Comparison of ENCODE assay signal across 23 cellular contexts in genomic region chr14:101459392-101459900, GRCh38.
DNase-seq lines count a peak whose midpoint lies in the region; ATAC-seq and TF ChIP-seq lines count a peak whose summit lies in the region.
"Had no signal": no experiment of that assay in that cellular context is flagged by ENCODE, and none has a peak within 500 bp of the region (broad histone marks: within the 10 kb centered on the region; RNA-seq: fewer than 3 reads in every experiment).

No MANE protein-coding gene starts in this region.

- no peaks in the 10 kb centered on the region for H3K36me3 Mint-ChIP-seq in H9 (ENCODE audit: insufficient read depth in 1 of 3, low read depth in 3 of 3)

- H4K5ac ChIP-seq in H9 (ENCODE audit: insufficient read length, low read depth, low read length) = no peak overlapping the region

- H3K56ac ChIP-seq in H9 (ENCODE audit: insufficient read length, low read depth, low read length) = no peak overlapping the region

- no peak overlapping the region for H3K4ac ChIP-seq in H9 (ENCODE audit: low read depth, low read length)

- H3T11ph ChIP-seq in H9 (ENCODE audit: low read length) = no peak overlapping the region

- TF ChIP-seq CTCF in H9 (conservative IDR thresholded peaks at IDR 0.05) = no peak; the same call in 2 of the 3 replicates
- TF ChIP-seq CTCF in coronary artery (IDR thresholded peaks at IDR 0.05) = no peak
- TF ChIP-seq CTCF in prostate gland (IDR thresholded peaks at IDR 0.05) = no peak

- no peaks in the 10 kb centered on the region for H4K20me1 ChIP-seq in H9 (ENCODE audit: control insufficient read depth, insufficient read depth, insufficient read length)

- H3K18ac ChIP-seq in H9 (ENCODE audit: insufficient read length, low read depth, low read length) = no peak overlapping the region

- no peak overlapping the region for H4K8ac ChIP-seq in H9 (replicated peaks; ENCODE audit: insufficient read length, low read depth, low read length)

- no peak overlapping the region for H2BK20ac ChIP-seq in H9 (ENCODE audit: low read depth, low read length, poor library complexity, severe bottlenecking)

- H3K27me3 Mint-ChIP-seq in H9 (ENCODE audit: low read depth) = peaks cover 63% of the 10 kb centered on the region

- no peak overlapping the region for H2BK5ac ChIP-seq in H9 (ENCODE audit: insufficient read length, low read length)

- no peak for ATAC-seq in GM18909 (IDR thresholded peaks at IDR 0.05; ENCODE audit: poor library complexity, unreplicated experiment)
- no peak for ATAC-seq in HG03378 (IDR thresholded peaks at IDR 0.05; ENCODE audit: unreplicated experiment)

- H3K9me3 ChIP-seq in H9 (ENCODE audit: control insufficient read depth, low read depth, low read length) = no peaks in the 10 kb centered on the region
- H3K9me3 ChIP-seq in prostate gland = no peaks in the 10 kb centered on the region
- H3K9me3 ChIP-seq: Caco-2 had no signal

- 100% methylated on average over 2 of the region's 32 CpGs for WGBS in H9 (ENCODE audit: extremely low coverage, insufficient read length, low lambda C conversion rate)
- 17% methylated on average over 32 of the region's 32 CpGs for WGBS in prostate gland

- H3K23ac ChIP-seq in H9 (ENCODE audit: insufficient read length, low read depth, low read length) = no peak overlapping the region

- H2AFZ ChIP-seq in H9 (ENCODE audit: low read length) = no peak overlapping the region

- H3K4me2 ChIP-seq in H9 (ENCODE audit: insufficient read depth, insufficient read length, low read length) = peak overlapping the region; percentile 34

- H3K27ac Mint-ChIP-seq in H9 = no peak overlapping the region
- H3K27ac Mint-ChIP-seq: activated naive CD8-positive, alpha-beta T cell treated with anti-CD3 and anti-CD28 coated beads, Interleukin-2, amount 50 U/mL, for 24 hours; stimulated activated naive CD8-positive, alpha-beta T cell treated with anti-CD3 and anti-CD28 coated beads, Interleukin-15, Interleukin-2, amounts not matched to agents 100 ng/mL and 50 ng/mL, for 24 hours had no signal

- no peak overlapping the region for H3K27ac ChIP-seq in H9 (ENCODE audit: insufficient read length, low read depth, low read length)
- no peak overlapping the region for H3K27ac ChIP-seq in coronary artery
- H3K27ac ChIP-seq in prostate gland = no peak overlapping the region
- H3K27ac ChIP-seq: brain microvascular endothelial cell, dorsolateral prefrontal cortex had no signal

- H3K36me3 ChIP-seq in prostate gland = no peaks in the 10 kb centered on the region
- H3K36me3 ChIP-seq: brain microvascular endothelial cell had no signal

- H3K23me2 ChIP-seq in H9 (ENCODE audit: insufficient read length, low read depth, low read length, poor library complexity, severe bottlenecking) = no peaks in the 10 kb centered on the region

- H3K79me1 ChIP-seq in H9 (ENCODE audit: insufficient read depth, low read depth, low read length, poor library complexity, severe bottlenecking) = no peaks in the 10 kb centered on the region

- TF ChIP-seq POLR2A in prostate gland (IDR thresholded peaks at IDR 0.05) = no peak

- H3K9me3 Mint-ChIP-seq in H9 = no peaks in the 10 kb centered on the region; a peak in 1 of 5 replicates
- H3K9me3 Mint-ChIP-seq: activated naive CD8-positive, alpha-beta T cell treated with anti-CD3 and anti-CD28 coated beads, Interleukin-2, amount 50 U/mL, for 24 hours; stimulated activated naive CD8-positive, alpha-beta T cell treated with anti-CD3 and anti-CD28 coated beads, Interleukin-15, Interleukin-2, amounts not matched to agents 100 ng/mL and 50 ng/mL, for 24 hours had no signal

- peaks cover 41% of the 10 kb centered on the region for H3K27me3 ChIP-seq in H9 (ENCODE audit: insufficient read depth, low read length)
- peaks cover 24% of the 10 kb centered on the region for H3K27me3 ChIP-seq in prostate gland (replicated peaks; ENCODE audit: insufficient read depth)

- H3K4me3 ChIP-seq in coronary artery = peak overlapping the region; percentile 38
- peak overlapping the region; percentile 4 to 15 for H3K4me3 ChIP-seq in prostate gland

- DNase-seq in H9 = peak; percentile 46
- DNase-seq in coronary artery (ENCODE audit: low spot score) = no peak
- DNase-seq in left kidney (ENCODE audit: low read depth, low spot score) = peak; percentile 26
- DNase-seq in prostate gland (ENCODE audit: low spot score) = no peak
- DNase-seq in NCI-H345 treated with DMSO at 0.1 percent for 48 hours (lab: John Stamatoyannopoulos, UW; ENCODE audit: unreplicated experiment) = no peak
- no peak for DNase-seq in GM03348 (ENCODE audit: low spot score)
- DNase-seq: activated naive CD8-positive, alpha-beta T cell treated with anti-CD3 and anti-CD28 coated beads, Interleukin-2, amount 50 U/mL, for 24 hours; AML-193; brain microvascular endothelial cell; Caco-2; EL; glutamatergic neuron; KG1; MV-4-11; NCI-H2029 treated with DMSO at 0.1 percent for 48 hours; NCI-H526 treated with DMSO at 0.1 percent for 48 hours; nucleus accumbens; stimulated activated CD4-positive, alpha-beta T cell treated with anti-CD3 and anti-CD28 coated beads, Interleukin-2, amount 100 ng/mL, for 24 hours; T-helper 2 cell had no signal

- no peak overlapping the region for H2BK120ac ChIP-seq in H9 (ENCODE audit: low read depth, low read length, poor library complexity, severe bottlenecking)

- H2BK12ac ChIP-seq in H9 (ENCODE audit: insufficient read length, low read depth, low read length) = no peak overlapping the region

- no peak overlapping the region for H2BK15ac ChIP-seq in H9 (ENCODE audit: low read depth, low read length)

- H3K9ac ChIP-seq in H9 (ENCODE audit: extremely low read depth, insufficient read length, low read length) = no peak overlapping the region

- intact Hi-C loops in prostate gland (cut with DNase I) = loop anchor here (5.0 kb wide), 1 partner anchor 92 kb away; no protein-coding TSS in a partner anchor

- peaks cover 16 to 21% of the 10 kb centered on the region in 2 experiments for H3K4me1 Mint-ChIP-seq in H9

- no peak overlapping the region for H2AK5ac ChIP-seq in H9 (ENCODE audit: insufficient read length, low read length)

- peak overlapping the region in 1 of 2 experiments; percentile 43; a peak in 2 of 5 replicates for H3K4me3 Mint-ChIP-seq in H9
- H3K4me3 Mint-ChIP-seq: activated naive CD8-positive, alpha-beta T cell treated with anti-CD3 and anti-CD28 coated beads, Interleukin-2, amount 50 U/mL, for 24 hours; stimulated activated naive CD8-positive, alpha-beta T cell treated with anti-CD3 and anti-CD28 coated beads, Interleukin-15, Interleukin-2, amounts not matched to agents 100 ng/mL and 50 ng/mL, for 24 hours had no signal

- H3K4me1 ChIP-seq in H9 (ENCODE audit: insufficient read depth, low read length) = no peaks in the 10 kb centered on the region; the same call in 1 of the 2 replicates
- H3K4me1 ChIP-seq in prostate gland (replicated peaks) = no peaks in the 10 kb centered on the region

- H4K91ac ChIP-seq in H9 (ENCODE audit: insufficient read length, low read depth, low read length) = no peak overlapping the region

- H3K79me2 ChIP-seq in H9 (ENCODE audit: insufficient read depth, low read length) = no peaks in the 10 kb centered on the region

- H3K14ac ChIP-seq in H9 (ENCODE audit: insufficient read depth, low read length) = no peak overlapping the region; the same call in 1 of the 2 replicates

Comparison
In these comparisons a context has a peak if more than half of its experiments do, and no peak if none do; other contexts are left out.
1. DNase-seq: peak in H9 (single experiment) and left kidney (single experiment); none in coronary artery (single experiment), prostate gland (single experiment), NCI-H345 treated with DMSO at 0.1 percent for 48 hours (single experiment) and GM03348 (single experiment).